18 cellular contexts compared by ENCODE assay signal in the genomic region with DNA sequence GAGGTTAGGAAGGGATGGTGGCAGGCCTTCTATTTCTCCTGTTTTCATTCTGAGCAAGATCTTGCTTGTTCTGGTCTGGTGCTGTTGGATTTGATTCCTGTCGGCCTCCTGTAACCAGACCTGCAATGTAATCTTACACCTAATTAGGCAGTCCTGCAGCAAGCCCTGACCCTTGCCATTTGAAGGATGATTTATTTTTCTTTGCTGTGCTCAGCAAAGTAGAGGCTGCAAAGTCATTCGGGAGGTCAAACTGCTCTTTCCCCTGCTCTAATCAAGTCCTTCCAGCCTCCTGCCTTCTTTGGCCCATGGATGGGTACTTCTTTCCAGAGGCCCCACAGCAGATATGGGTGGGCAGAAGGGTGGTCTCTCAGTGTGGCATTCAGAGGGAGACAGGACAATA.
DNase-seq lines count a peak whose midpoint lies in the region; ATAC-seq, FAIRE-seq and TF ChIP-seq lines count a peak whose summit lies in the region.
"Had no signal": no experiment of that assay in that cellular context is flagged by ENCODE, and none has a peak within 500 bp of the region (broad histone marks: within the 10 kb centered on the region; RNA-seq: fewer than 3 reads in every experiment).

No MANE protein-coding gene starts in this region.

- H3K4me1 Mint-ChIP-seq in GM23338 = peaks cover 18% of the 10 kb centered on the region
- H3K4me1 Mint-ChIP-seq: activated naive CD8-positive, alpha-beta T cell treated with anti-CD3 and anti-CD28 coated beads, Interleukin-2, amount 50 U/mL, for 24 hours; B cell had no signal

- DNase-seq in GM23338 (ENCODE audit: low spot score) = peak; percentile 14
- DNase-seq in RWPE1 (ENCODE audit: low spot score) = no peak
- DNase-seq in fibroblast of peridontal ligament (ENCODE audit: extremely low read depth) = peak; percentile 45
- DNase-seq in neuronal stem cell (ENCODE audit: low spot score) = peak; percentile 1
- no peak for DNase-seq in hepatocyte (ENCODE audit: low spot score)
- no peak for DNase-seq in activated CD8-positive, alpha-beta memory T cell treated with anti-CD3 and anti-CD28 coated beads for 24 hours
- no peak for DNase-seq in RCC 7860 (ENCODE audit: low spot score)
- DNase-seq in NCI-H2081 treated with DMSO at 0.1 percent for 48 hours (lab: John Stamatoyannopoulos, UW) = no peak
- DNase-seq: activated CD4-positive, alpha-beta T cell treated with anti-CD3 and anti-CD28 coated beads for 48 hours; activated naive CD8-positive, alpha-beta T cell treated with anti-CD3 and anti-CD28 coated beads, Interleukin-2, amount 50 U/mL, for 24 hours; activated T-cell treated with anti-CD3 and anti-CD28 coated beads, Interleukin-2, amount 50 U/mL, for 1 hour; cortex of kidney; mucosa of descending colon; NCI-H1092; NCI-H526 treated with DMSO at 0.1 percent for 48 hours; psoas muscle; upper lobe of left lung had no signal

- peak; percentile 66 for ATAC-seq in GM23338
- ATAC-seq: activated naive CD8-positive, alpha-beta T cell treated with anti-CD3 and anti-CD28 coated beads, Interleukin-2, amount 50 U/mL, for 24 hours; mucosa of descending colon had no signal

- no peak overlapping the region for H4K91ac ChIP-seq in neuronal stem cell (ENCODE audit: low read depth, low read length, poor library complexity)

- peaks cover 2% of the 10 kb centered on the region for H3K27me3 Mint-ChIP-seq in GM23338 (ENCODE audit: insufficient read depth, low read depth, poor library complexity)

- TF ChIP-seq CTCF in GM23338 (conservative IDR thresholded peaks at IDR 0.05; ENCODE audit: low read depth in 2 of 2) = no peak
- no peak for TF ChIP-seq CTCF in RWPE1 (conservative IDR thresholded peaks at IDR 0.05; ENCODE audit: low read depth)
- TF ChIP-seq CTCF in hepatocyte (IDR thresholded peaks at IDR 0.05; ENCODE audit: poor library complexity) = no peak

- no peaks in the 10 kb centered on the region for H3K79me2 ChIP-seq in GM23338 (replicated peaks; ENCODE audit: insufficient read depth)
- H3K79me2 ChIP-seq in hepatocyte = no peaks in the 10 kb centered on the region

- H3K4me3 Mint-ChIP-seq in GM23338 = no peak overlapping the region
- H3K4me3 Mint-ChIP-seq: activated naive CD8-positive, alpha-beta T cell treated with anti-CD3 and anti-CD28 coated beads, Interleukin-2, amount 50 U/mL, for 24 hours; B cell had no signal

- no peaks in the 10 kb centered on the region for H3K79me1 ChIP-seq in neuronal stem cell (ENCODE audit: low read depth, low read length)

- H3K36me3 ChIP-seq in GM23338 (ENCODE audit: insufficient read depth) (no peaks in the 10 kb centered on the region), neuronal stem cell (replicated peaks in 1 of 2; ENCODE audit: control insufficient read depth in 2 of 2, insufficient read depth in 2 of 2, low read length in 2 of 2) (no peaks in the 10 kb centered on the region), hepatocyte (replicated peaks; ENCODE audit: insufficient read depth, low read depth) (no peaks in the 10 kb centered on the region)
- H3K36me3 ChIP-seq: upper lobe of left lung had no signal

- no peak overlapping the region for H2BK15ac ChIP-seq in neuronal stem cell (ENCODE audit: low read length)

- H3K4me3 ChIP-seq in GM23338 (no peak overlapping the region), neuronal stem cell (ENCODE audit: low read length in 2 of 2) (no peak overlapping the region), hepatocyte (no peak overlapping the region)
- H3K4me3 ChIP-seq: mucosa of descending colon, psoas muscle, upper lobe of left lung had no signal

- H4K8ac ChIP-seq in neuronal stem cell (ENCODE audit: low read depth, low read length) = no peak overlapping the region

- POLR2A ChIA-PET in RWPE1 (lab: Yijun Ruan, JAX; ENCODE audit: low non-redundant PET) = no interaction called here

- no peak overlapping the region for H2BK12ac ChIP-seq in neuronal stem cell (ENCODE audit: low read length)

- H3K9me3 Mint-ChIP-seq in GM23338 = no peaks in the 10 kb centered on the region; the same call in 2 of the 3 replicates
- H3K9me3 Mint-ChIP-seq: activated naive CD8-positive, alpha-beta T cell treated with anti-CD3 and anti-CD28 coated beads, Interleukin-2, amount 50 U/mL, for 24 hours had no signal

- no peak for FAIRE-seq in RCC 7860 (lab: Jason Lieb, UNC)

- H3K4me2 ChIP-seq in GM23338 (no peak overlapping the region), neuronal stem cell (ENCODE audit: insufficient read depth, low read length, poor library complexity, severe bottlenecking) (no peak overlapping the region), hepatocyte (no peak overlapping the region)

- H2AK5ac ChIP-seq in neuronal stem cell (ENCODE audit: low read depth, low read length) = no peak overlapping the region

- no peak overlapping the region for H2BK120ac ChIP-seq in neuronal stem cell (ENCODE audit: low read depth, low read length)

- H3K27ac ChIP-seq in GM23338 (ENCODE audit: low read depth) (no peak overlapping the region), RWPE1 (peak overlapping the region; percentile 82), neuronal stem cell (replicated peaks; ENCODE audit: low read length) (no peak overlapping the region), hepatocyte (no peak overlapping the region)
- H3K27ac ChIP-seq: psoas muscle had no signal

- H3K4me1 ChIP-seq in GM23338 (ENCODE audit: insufficient read depth) (no peaks in the 10 kb centered on the region), neuronal stem cell (ENCODE audit: control insufficient read depth in 2 of 2, insufficient read depth in 1 of 2, low read depth in 1 of 2, low read length in 2 of 2) (peaks cover 0 to 3% of the 10 kb centered on the region in 2 donors), hepatocyte (ENCODE audit: insufficient read depth) (no peaks in the 10 kb centered on the region)
- H3K4me1 ChIP-seq: upper lobe of left lung had no signal

- no peak overlapping the region for H3K18ac ChIP-seq in neuronal stem cell (ENCODE audit: low read length)

- H3K9me3 ChIP-seq in neuronal stem cell (replicated peaks in 1 of 2; ENCODE audit: control insufficient read depth in 2 of 2, insufficient read depth in 1 of 2, low read depth in 1 of 2, low read length in 2 of 2) (no peaks in the 10 kb centered on the region), hepatocyte (ENCODE audit: low read depth) (no peaks in the 10 kb centered on the region)
- H3K9me3 ChIP-seq: mucosa of descending colon, upper lobe of left lung had no signal

- peak overlapping the region; percentile 61; the same call in 1 of the 2 replicates for H2AFZ ChIP-seq in GM23338
- H2AFZ ChIP-seq in neuronal stem cell (ENCODE audit: low read length) = no peak overlapping the region
- no peak overlapping the region for H2AFZ ChIP-seq in hepatocyte

- H3K27me3 ChIP-seq in GM23338 (ENCODE audit: insufficient read depth) (no peaks in the 10 kb centered on the region), neuronal stem cell (ENCODE audit: control insufficient read depth in 3 of 3, insufficient read depth in 3 of 3, low read depth in 1 of 3, low read length in 3 of 3) (no peaks in the 10 kb centered on the region), hepatocyte (no peaks in the 10 kb centered on the region)
- H3K27me3 ChIP-seq: upper lobe of left lung had no signal

- H4K20me1 ChIP-seq in GM23338 (replicated peaks; ENCODE audit: insufficient read depth) (no peaks in the 10 kb centered on the region), hepatocyte (ENCODE audit: insufficient read depth, poor library complexity, severe bottlenecking) (no peaks in the 10 kb centered on the region)

- H3K23ac ChIP-seq in neuronal stem cell (ENCODE audit: low read depth, low read length, poor library complexity) = no peak overlapping the region

- no peak overlapping the region for H3K4ac ChIP-seq in neuronal stem cell (ENCODE audit: low read length)

- no peak overlapping the region for H2BK5ac ChIP-seq in neuronal stem cell (ENCODE audit: low read length)

- H3K27ac Mint-ChIP-seq in GM23338 = no peak overlapping the region
- H3K27ac Mint-ChIP-seq: activated naive CD8-positive, alpha-beta T cell treated with anti-CD3 and anti-CD28 coated beads, Interleukin-2, amount 50 U/mL, for 24 hours; B cell had no signal

- no CpG with 5 or more reads among the region's 2 CpGs for WGBS in neuronal stem cell (ENCODE audit: extremely low coverage in 2 of 2, insufficient read length in 2 of 2, insufficient replicate concordance in 1 of 2), 2 donors
- WGBS in hepatocyte (ENCODE audit: low lambda C conversion rate, missing lambda C conversion rate) = 18% methylated on average over 2 of the region's 2 CpGs

- no peak overlapping the region for H3K14ac ChIP-seq in neuronal stem cell (ENCODE audit: low read length)

- H3F3A ChIP-seq in GM23338 (replicated peaks; ENCODE audit: low read depth) = no peaks in the 10 kb centered on the region

- H3K9me2 ChIP-seq in GM23338 (ENCODE audit: insufficient read depth) (peaks cover 21% of the 10 kb centered on the region), hepatocyte (replicated peaks; ENCODE audit: insufficient read depth) (no peaks in the 10 kb centered on the region)

- no peak overlapping the region for H3K9ac ChIP-seq in neuronal stem cell (ENCODE audit: low read depth, low read length, poor library complexity)

- no peaks in the 10 kb centered on the region; the same call in 2 of the 3 replicates for H3K36me3 Mint-ChIP-seq in GM23338 (ENCODE audit: low read depth)

- CTCF ChIA-PET in RWPE1 (lab: Yijun Ruan, JAX) = no interaction called here

TF ChIP-seq in GM23338, 12 proteins besides CTCF, POLR2A, EP300 and RAD21 (continues in another document):
- TF ChIP-seq CREB1 (CRISPR knock-in tag; IDR thresholded peaks at IDR 0.05; ENCODE audit: low read depth) = no peak
- no peak for TF ChIP-seq JUNB (IDR thresholded peaks at IDR 0.05; ENCODE audit: unreplicated experiment)
- TF ChIP-seq EZH2phosphoT487 (IDR thresholded peaks at IDR 0.05; ENCODE audit: unreplicated experiment) = no peak
- TF ChIP-seq EZH2 (IDR thresholded peaks at IDR 0.05; ENCODE audit: low read depth, unreplicated experiment) = no peak
- no peak for TF ChIP-seq NANOG (IDR thresholded peaks at IDR 0.05; ENCODE audit: borderline replicate concordance)

Comparison
In these comparisons a context has a peak if more than half of its experiments do, and no peak if none do; other contexts are left out.
1. DNase-seq: peak in GM23338 (single experiment), fibroblast of peridontal ligament (single experiment) and neuronal stem cell (single experiment); none in RWPE1 (single experiment), hepatocyte (single experiment), activated CD8-positive, alpha-beta memory T cell treated with anti-CD3 and anti-CD28 coated beads for 24 hours (single experiment), RCC 7860 (single experiment) and NCI-H2081 treated with DMSO at 0.1 percent for 48 hours (single experiment).